In genomic region chr20:44428174-44429016, GRCh38 we compare ENCODE assay signal across 1 cellular context.
TF ChIP-seq lines count a peak whose summit lies in the region.

No MANE protein-coding gene starts in this region.

TF ChIP-seq in HepG2, 621 proteins besides CTCF, POLR2A, EP300 and RAD21 (continued from another document and continues in another):
- TF ChIP-seq ETS1 (CRISPR knock-in tag; IDR thresholded peaks at IDR 0.05) (no peak), PAF1 (CRISPR knock-in tag; IDR thresholded peaks at IDR 0.05) (peak; percentile 68; the same call in 1 of the 2 replicates), ZNF33B (CRISPR knock-in tag; IDR thresholded peaks at IDR 0.05) (no peak; the same call in 1 of the 2 replicates), ZNF781 (CRISPR knock-in tag; IDR thresholded peaks at IDR 0.05; ENCODE audit: borderline replicate concordance, not compliant biosample characterization) (no peak), SUZ12 (IDR thresholded peaks at IDR 0.05; ENCODE audit: low read depth, low read length) (no peak), REPIN1 (CRISPR knock-in tag; IDR thresholded peaks at IDR 0.05; ENCODE audit: borderline replicate concordance, low read depth) (peak; percentile 91), TCF12 (IDR thresholded peaks at IDR 0.05) (no peak), TCF12 (CRISPR knock-in tag; IDR thresholded peaks at IDR 0.05) (no peak), ZSCAN9 (CRISPR knock-in tag; IDR thresholded peaks at IDR 0.05; ENCODE audit: borderline replicate concordance) (peak; percentile 90; the same call in 1 of the 2 replicates), GTF3A (CRISPR knock-in tag; conservative IDR thresholded peaks at IDR 0.05) (no peak), ZNF431 (CRISPR knock-in tag; IDR thresholded peaks at IDR 0.05; ENCODE audit: borderline replicate concordance, low read depth) (0 out of 2 replicates have a peak, but pooled peaks have one; percentile 12), GMEB1 (CRISPR knock-in tag; IDR thresholded peaks at IDR 0.05; ENCODE audit: borderline replicate concordance) (peak; percentile 32; the same call in 1 of the 2 replicates), ZNF468 (CRISPR knock-in tag; IDR thresholded peaks at IDR 0.05) (no peak), MXI1 (IDR thresholded peaks at IDR 0.05; ENCODE audit: borderline replicate concordance, low read depth, low read length) (no peak), LBX2 (CRISPR knock-in tag; IDR thresholded peaks at IDR 0.05; ENCODE audit: borderline replicate concordance) (no peak), ZNF510 (CRISPR knock-in tag; IDR thresholded peaks at IDR 0.05; ENCODE audit: low read depth) (no peak), ZSCAN20 (CRISPR knock-in tag; IDR thresholded peaks at IDR 0.05; ENCODE audit: borderline replicate concordance) (no peak), FOXO1 (CRISPR knock-in tag; IDR thresholded peaks at IDR 0.05) (peak; percentile 97), GLI4 (CRISPR knock-in tag; IDR thresholded peaks at IDR 0.05; ENCODE audit: borderline replicate concordance) (no peak), ZC3H4 (CRISPR knock-in tag; IDR thresholded peaks at IDR 0.05; ENCODE audit: borderline replicate concordance) (no peak), USF2 (IDR thresholded peaks at IDR 0.05; ENCODE audit: low read depth, low read length) (no peak), USF2 (CRISPR knock-in tag; IDR thresholded peaks at IDR 0.05; ENCODE audit: borderline replicate concordance) (no peak), IRF1 (CRISPR knock-in tag; IDR thresholded peaks at IDR 0.05; ENCODE audit: low read depth) (no peak), FUBP1 (CRISPR knock-in tag; IDR thresholded peaks at IDR 0.05; ENCODE audit: borderline replicate concordance) (peak; percentile 46; the same call in 1 of the 2 replicates), ZNF292 (CRISPR knock-in tag; IDR thresholded peaks at IDR 0.05; ENCODE audit: borderline replicate concordance, low read depth) (peak; percentile 79; the same call in 1 of the 2 replicates), KAT8 (CRISPR knock-in tag; IDR thresholded peaks at IDR 0.05) (peak; percentile 82), KLF12 (CRISPR knock-in tag; IDR thresholded peaks at IDR 0.05; ENCODE audit: borderline replicate concordance) (no peak), E2F1 (CRISPR knock-in tag; IDR thresholded peaks at IDR 0.05) (no peak), ZSCAN30 (CRISPR knock-in tag; IDR thresholded peaks at IDR 0.05) (no peak), ZNF839 (CRISPR knock-in tag; IDR thresholded peaks at IDR 0.05; ENCODE audit: borderline replicate concordance) (no peak; the same call in 1 of the 2 replicates), CENPX (CRISPR knock-in tag; IDR thresholded peaks at IDR 0.05) (no peak), SIX1 (CRISPR knock-in tag; IDR thresholded peaks at IDR 0.05; ENCODE audit: borderline replicate concordance) (peak; percentile 75; the same call in 1 of the 2 replicates), TFAP4 (IDR thresholded peaks at IDR 0.05; ENCODE audit: borderline replicate concordance, low read depth) (peak; percentile 55; the same call in 1 of the 2 replicates), MED13 (CRISPR knock-in tag; IDR thresholded peaks at IDR 0.05) (no peak), XRCC5 (optimal IDR thresholded peaks at IDR 0.05; ENCODE audit: low read length) (peak; percentile 72), ARNTL (CRISPR knock-in tag; IDR thresholded peaks at IDR 0.05) (peak; percentile 21; the same call in 1 of the 2 replicates), ZNF296 (CRISPR knock-in tag; conservative IDR thresholded peaks at IDR 0.05) (no peak), ZNF687 (CRISPR knock-in tag; IDR thresholded peaks at IDR 0.05) (peak; percentile 89), ZNF609 (CRISPR knock-in tag; IDR thresholded peaks at IDR 0.05; ENCODE audit: borderline replicate concordance) (peak; percentile 81; the same call in 1 of the 2 replicates), TARDBP (CRISPR knock-in tag; IDR thresholded peaks at IDR 0.05) (peak; percentile 95), MED1 (CRISPR knock-in tag; IDR thresholded peaks at IDR 0.05) (peak; percentile 95)
